ENCODE assay signal across 4 cellular contexts in genomic region chr11:76198691-76199090, GRCh38. TPM values are rescaled to one million over a fixed set of nuclear protein-coding genes. Genes with fewer than 3 reads are reported as not detected.
"Had no signal": no experiment of that assay in that cellular context is flagged by ENCODE, and none has a peak within 500 bp of the region (broad histone marks: within the 10 kb centered on the region; RNA-seq: fewer than 3 reads in every experiment).

No MANE protein-coding gene starts in this region.

RNA-seq across cellular contexts. Expression of gene WNT11, which starts 7.6 kb away (rescaled TPM):
- total RNA-seq: activated CD4-positive, alpha-beta memory T cell treated with anti-CD3 and anti-CD28 coated beads for 36 hours; activated naive CD4-positive, alpha-beta T cell treated with anti-CD3 and anti-CD28 coated beads for 36 hours; activated naive CD8-positive, alpha-beta T cell treated with anti-CD3 and anti-CD28 coated beads for 36 hours; activated T-helper 17 cell treated with anti-CD3 and anti-CD28 coated beads, Interleukin-2, amount 50 U/mL, for 72 hours had no signal
